Comparison of ENCODE assay signal across 8 cellular contexts in genomic region chr13:99380921-99381645, GRCh38.
DNase-seq lines count a peak whose midpoint lies in the region; ATAC-seq and TF ChIP-seq lines count a peak whose summit lies in the region.

No MANE protein-coding gene starts in this region.

- no peaks in the 10 kb centered on the region for H3K27me3 ChIP-seq in thyroid gland

- H3K27ac ChIP-seq in thyroid gland = no peak overlapping the region

- H3K4me1 ChIP-seq in thyroid gland = peaks cover 0 to 13% of the 10 kb centered on the region in 2 donors

- peak; percentile 69 for ATAC-seq in Right ventricle myocardium inferior
- no peak for ATAC-seq in omental fat pad (ENCODE audit: low FRiP score)

- TF ChIP-seq CTCF in thyroid gland (IDR thresholded peaks at IDR 0.05) = no peak
- TF ChIP-seq CTCF in omental fat pad (IDR thresholded peaks at IDR 0.05) = no peak

- TF ChIP-seq POLR2A in thyroid gland (IDR thresholded peaks at IDR 0.05) = no peak

- peak; percentile 16 to 34 (median 18) for DNase-seq in activated CD4-positive, CD25-positive, alpha-beta regulatory T cell (lab: John Stamatoyannopoulos, UW)
- DNase-seq in activated CD4-positive, CD25-positive, alpha-beta regulatory T cell treated with anti-CD3 and anti-CD28 coated beads, Interleukin-2, amount 50 U/mL, for 72 hours = no peak
- DNase-seq in T-helper 9 cell = peak; percentile 31
- DNase-seq in Right ventricle myocardium inferior (ENCODE audit: missing footprints) = no peak
- no peak for DNase-seq in globus pallidus (ENCODE audit: low spot score)
- DNase-seq in iPS-NIHi11 (ENCODE audit: low spot score) = no peak
- DNase-seq in thyroid gland = no peak
- no peak for DNase-seq in omental fat pad (ENCODE audit: low spot score)

- no peaks in the 10 kb centered on the region for H3K9me3 ChIP-seq in thyroid gland

- 86 to 92% methylated on average over 15 of the region's 15 CpGs for WGBS in thyroid gland, 2 donors

- intact Hi-C loops in Right ventricle myocardium inferior (cut with DNase I) (no loop called here), thyroid gland (cut with DNase I) (loop anchor here (5.0 kb wide), 1 partner anchor 114 kb away; no protein-coding TSS in a partner anchor)

- peaks cover 0 to 8% of the 10 kb centered on the region in 2 donors for H3K36me3 ChIP-seq in thyroid gland

- H3K4me3 ChIP-seq in thyroid gland (replicated peaks in 1 of 3) = no peak overlapping the region

Comparison
In these comparisons a context has a peak if more than half of its experiments do, and no peak if none do; other contexts are left out.
1. DNase-seq: peak in activated CD4-positive, CD25-positive, alpha-beta regulatory T cell (4 of 4) and T-helper 9 cell (single experiment); none in activated CD4-positive, CD25-positive, alpha-beta regulatory T cell treated with anti-CD3 and anti-CD28 coated beads, Interleukin-2, amount 50 U/mL, for 72 hours (single experiment), Right ventricle myocardium inferior (single experiment), globus pallidus (single experiment), iPS-NIHi11 (single experiment), thyroid gland (0 of 2) and omental fat pad (single experiment).